33 cellular contexts compared by ENCODE assay signal in genomic region chr6:44698602-44699001, GRCh38.
"Had no signal": no experiment of that assay in that cellular context is flagged by ENCODE, and none has a peak within 500 bp of the region (broad histone marks: within the 10 kb centered on the region; RNA-seq: fewer than 3 reads in every experiment).

No MANE protein-coding gene starts in this region.

- H3K36me3 ChIP-seq: adrenal gland, cardiac muscle cell, esophagus squamous epithelium, gastroesophageal sphincter, heart right ventricle had no signal

- H3K9me3 Mint-ChIP-seq: activated CD4-positive, alpha-beta T cell treated with anti-CD3 and anti-CD28 coated beads, Interleukin-2, amount 10 ng/mL, durations not matched to agents 7 days and 5 days; activated naive CD4-positive, alpha-beta T cell treated with anti-CD3 and anti-CD28 coated beads for 36 hours; activated naive CD4-positive, alpha-beta T cell treated with anti-CD3 and anti-CD28 coated beads, Interleukin-2, amount 50 U/mL, for 24 hours; activated naive CD8-positive, alpha-beta T cell treated with anti-CD3 and anti-CD28 coated beads for 36 hours; activated naive CD8-positive, alpha-beta T cell treated with anti-CD3 and anti-CD28 coated beads, Interleukin-2, amount 50 U/mL, for 24 hours; activated T-helper 1 cell treated with anti-CD3 and anti-CD28 coated beads, Interleukin-12 subunit alpha, Interleukin-12 subunit beta, Interleukin-2, Interleukin-4 antibody, amounts not matched to agents 30 ng/mL and 10 ng/mL and 1 ng/mL, durations not matched to agents 14 hours and 24 hours and 36 hours; activated T-helper 2 cell treated with anti-CD3 and anti-CD28 coated beads, Interferon-gamma antibody, Interleukin-2, Interleukin-4, amounts not matched to agents 10 μg/mL and 5 μg/mL and 100 μg/mL, durations not matched to agents 14 hours and 24 hours and 36 hours; effector memory CD8-positive, alpha-beta T cell had no signal

- H3K4me3 ChIP-seq: adrenal gland, body of pancreas, cardiac muscle cell, esophagus squamous epithelium, gastroesophageal sphincter, heart right ventricle had no signal

- ATAC-seq: activated CD8-positive, alpha-beta memory T cell treated with anti-CD3 and anti-CD28 coated beads, Interleukin-2, amount 10 ng/mL, durations not matched to agents 7 days and 5 days; activated CD8-positive, alpha-beta T cell treated with anti-CD3 and anti-CD28 coated beads, Interleukin-2, amount 10 ng/mL, durations not matched to agents 7 days and 5 days; activated naive CD8-positive, alpha-beta T cell treated with anti-CD3 and anti-CD28 coated beads, Interleukin-2, amount 50 U/mL, for 24 hours; body of pancreas; effector memory CD8-positive, alpha-beta T cell; gastroesophageal sphincter had no signal

- H3K9me3 ChIP-seq: adrenal gland, body of pancreas, esophagus squamous epithelium, gastroesophageal sphincter, heart right ventricle had no signal

- H3K4me3 Mint-ChIP-seq: activated CD4-positive, alpha-beta T cell treated with anti-CD3 and anti-CD28 coated beads, Interleukin-2, amount 10 ng/mL, durations not matched to agents 7 days and 5 days; activated CD8-positive, alpha-beta memory T cell treated with anti-CD3 and anti-CD28 coated beads, Interleukin-2, amount 10 ng/mL, durations not matched to agents 7 days and 5 days; activated CD8-positive, alpha-beta T cell treated with anti-CD3 and anti-CD28 coated beads, Interleukin-2, amount 10 ng/mL, durations not matched to agents 7 days and 5 days; activated naive CD4-positive, alpha-beta T cell treated with anti-CD3 and anti-CD28 coated beads for 36 hours; activated naive CD4-positive, alpha-beta T cell treated with anti-CD3 and anti-CD28 coated beads, Interleukin-2, amount 50 U/mL, for 24 hours; activated naive CD8-positive, alpha-beta T cell treated with anti-CD3 and anti-CD28 coated beads for 36 hours; activated naive CD8-positive, alpha-beta T cell treated with anti-CD3 and anti-CD28 coated beads, Interleukin-2, amount 50 U/mL, for 24 hours; activated T-helper 1 cell treated with anti-CD3 and anti-CD28 coated beads, Interleukin-12 subunit alpha, Interleukin-12 subunit beta, Interleukin-2, Interleukin-4 antibody, amounts not matched to agents 30 ng/mL and 10 ng/mL and 1 ng/mL, durations not matched to agents 14 hours and 24 hours and 36 hours; effector memory CD8-positive, alpha-beta T cell had no signal

- H3K27me3 Mint-ChIP-seq: activated CD4-positive, alpha-beta T cell treated with anti-CD3 and anti-CD28 coated beads, Interleukin-2, amount 10 ng/mL, durations not matched to agents 7 days and 5 days; activated CD8-positive, alpha-beta memory T cell treated with anti-CD3 and anti-CD28 coated beads, Interleukin-2, amount 10 ng/mL, durations not matched to agents 7 days and 5 days; activated naive CD4-positive, alpha-beta T cell treated with anti-CD3 and anti-CD28 coated beads, Interleukin-2, amount 50 U/mL, for 24 hours; activated naive CD8-positive, alpha-beta T cell treated with anti-CD3 and anti-CD28 coated beads for 36 hours; activated naive CD8-positive, alpha-beta T cell treated with anti-CD3 and anti-CD28 coated beads, Interleukin-2, amount 50 U/mL, for 24 hours; effector memory CD8-positive, alpha-beta T cell had no signal

- DNase-seq: activated CD4-positive, alpha-beta T cell treated with anti-CD3 and anti-CD28 coated beads for 1 hour; activated CD4-positive, alpha-beta T cell treated with anti-CD3 and anti-CD28 coated beads for 4 hours; activated CD4-positive, alpha-beta T cell treated with anti-CD3 and anti-CD28 coated beads, Interleukin-2, amount 10 ng/mL, durations not matched to agents 7 days and 5 days; activated CD4-positive, alpha-beta T cell treated with anti-CD3 and anti-CD28 coated beads, Interleukin-2, amount 50 U/mL, for 4 hours; activated CD4-positive, CD25-positive, alpha-beta regulatory T cell; activated CD8-positive, alpha-beta memory T cell treated with anti-CD3 and anti-CD28 coated beads, Interleukin-2, amount 10 ng/mL, durations not matched to agents 7 days and 5 days; activated CD8-positive, alpha-beta memory T cell treated with anti-CD3 and anti-CD28 coated beads, Interleukin-2, amount 50 U/mL, for 4 hours; activated CD8-positive, alpha-beta T cell treated with anti-CD3 and anti-CD28 coated beads, Interleukin-2, amount 10 ng/mL, durations not matched to agents 7 days and 5 days; activated effector memory CD4-positive, alpha-beta T cell treated with anti-CD3 and anti-CD28 coated beads, Interleukin-2, amount 50 U/mL, for 16 hours; activated naive CD4-positive, alpha-beta T cell treated with anti-CD3 and anti-CD28 coated beads for 36 hours; activated naive CD8-positive, alpha-beta T cell treated with anti-CD3 and anti-CD28 coated beads for 36 hours; activated naive CD8-positive, alpha-beta T cell treated with anti-CD3 and anti-CD28 coated beads, Interleukin-2, amount 50 U/mL, for 24 hours; activated T-cell treated with anti-CD3 and anti-CD28 coated beads, Interleukin-2, amount 50 U/mL, for 1 hour; activated T-cell treated with anti-CD3 and anti-CD28 coated beads, Interleukin-2, amount 50 U/mL, for 48 hours; adrenal gland; amygdala; aorta; body of pancreas; central memory CD4-positive, alpha-beta T cell; cortex of kidney; dermis blood vessel endothelial cell; effector CD4-positive, alpha-beta T cell; effector memory CD8-positive, alpha-beta T cell; erythroblast; esophagus squamous epithelium; foreskin melanocyte; heart right ventricle; T-helper 2 cell had no signal

- H3K27me3 ChIP-seq: adrenal gland, body of pancreas, cardiac muscle cell, esophagus squamous epithelium, gastroesophageal sphincter, heart right ventricle had no signal

- H3K27ac ChIP-seq: adrenal gland, body of pancreas, cardiac muscle cell, esophagus squamous epithelium, gastroesophageal sphincter had no signal

- H3K27ac Mint-ChIP-seq: activated CD4-positive, alpha-beta T cell treated with anti-CD3 and anti-CD28 coated beads, Interleukin-2, amount 10 ng/mL, durations not matched to agents 7 days and 5 days; activated CD8-positive, alpha-beta memory T cell treated with anti-CD3 and anti-CD28 coated beads, Interleukin-2, amount 10 ng/mL, durations not matched to agents 7 days and 5 days; activated CD8-positive, alpha-beta T cell treated with anti-CD3 and anti-CD28 coated beads, Interleukin-2, amount 10 ng/mL, durations not matched to agents 7 days and 5 days; activated naive CD4-positive, alpha-beta T cell treated with anti-CD3 and anti-CD28 coated beads for 36 hours; activated naive CD4-positive, alpha-beta T cell treated with anti-CD3 and anti-CD28 coated beads, Interleukin-2, amount 50 U/mL, for 24 hours; activated naive CD8-positive, alpha-beta T cell treated with anti-CD3 and anti-CD28 coated beads for 36 hours; activated naive CD8-positive, alpha-beta T cell treated with anti-CD3 and anti-CD28 coated beads, Interleukin-2, amount 50 U/mL, for 24 hours; activated T-helper 1 cell treated with anti-CD3 and anti-CD28 coated beads, Interleukin-12 subunit alpha, Interleukin-12 subunit beta, Interleukin-2, Interleukin-4 antibody, amounts not matched to agents 30 ng/mL and 10 ng/mL and 1 ng/mL, durations not matched to agents 14 hours and 24 hours and 36 hours; activated T-helper 2 cell treated with anti-CD3 and anti-CD28 coated beads, Interferon-gamma antibody, Interleukin-2, Interleukin-4, amounts not matched to agents 10 μg/mL and 5 μg/mL and 100 μg/mL, durations not matched to agents 14 hours and 24 hours and 36 hours; effector memory CD8-positive, alpha-beta T cell had no signal

- H3K4me1 ChIP-seq: adrenal gland, body of pancreas, esophagus squamous epithelium, gastroesophageal sphincter had no signal

- H3K36me3 Mint-ChIP-seq: activated CD8-positive, alpha-beta memory T cell treated with anti-CD3 and anti-CD28 coated beads, Interleukin-2, amount 10 ng/mL, durations not matched to agents 7 days and 5 days; activated naive CD4-positive, alpha-beta T cell treated with anti-CD3 and anti-CD28 coated beads, Interleukin-2, amount 50 U/mL, for 24 hours; activated naive CD8-positive, alpha-beta T cell treated with anti-CD3 and anti-CD28 coated beads for 36 hours had no signal
